Comparison of ENCODE assay signal across 18 cellular contexts in the genomic region with DNA sequence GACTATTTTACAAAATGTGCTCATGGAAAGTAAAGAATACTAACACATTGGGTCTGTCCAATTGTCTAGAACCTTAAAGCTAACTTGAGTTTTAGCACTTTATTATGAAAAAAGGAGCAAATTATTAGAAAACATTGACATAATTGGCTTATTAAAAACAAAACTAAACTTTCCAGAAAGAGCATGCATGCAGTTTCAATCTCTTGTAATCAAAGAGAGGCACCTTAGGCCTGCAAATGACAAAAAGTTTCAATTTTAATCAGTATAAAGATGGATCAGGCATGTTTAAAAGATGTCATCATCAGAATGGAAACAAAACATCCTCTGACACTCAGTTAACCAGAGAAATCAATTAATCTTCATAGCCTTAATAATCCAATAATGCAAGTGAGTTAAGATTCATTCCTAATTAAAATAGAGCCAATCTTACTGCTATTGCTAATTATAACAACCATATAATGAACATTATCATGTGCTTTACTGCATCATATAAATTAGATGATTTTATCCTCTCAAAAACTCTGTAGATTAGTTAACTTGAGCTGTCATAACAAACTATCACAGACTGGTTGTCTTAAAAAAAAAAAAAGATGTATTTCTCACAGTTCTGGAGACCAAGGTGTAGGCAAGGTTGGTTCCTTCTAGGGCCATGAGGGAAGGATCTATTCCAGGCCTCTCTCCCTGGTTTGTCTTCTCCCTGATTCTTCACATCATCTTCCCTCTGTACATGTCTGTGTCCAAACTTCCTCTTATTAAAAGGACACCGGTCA.
"Had no signal": no experiment of that assay in that cellular context is flagged by ENCODE, and none has a peak within 500 bp of the region (broad histone marks: within the 10 kb centered on the region; RNA-seq: fewer than 3 reads in every experiment).

No MANE protein-coding gene starts in this region.

- H3K9me3 Mint-ChIP-seq: nephron progenitor cell had no signal

- ATAC-seq: activated CD8-positive, alpha-beta memory T cell treated with anti-CD3 and anti-CD28 coated beads, Interleukin-2, amount 10 ng/mL, durations not matched to agents 7 days and 5 days; body of pancreas; heart right ventricle had no signal

- H3K4me1 Mint-ChIP-seq: nephron progenitor cell had no signal

- DNase-seq: activated CD4-positive, alpha-beta T cell treated with anti-CD3 and anti-CD28 coated beads, Interleukin-2, amount 50 U/mL, for 4 hours; activated CD4-positive, CD25-positive, alpha-beta regulatory T cell; activated CD8-positive, alpha-beta memory T cell treated with anti-CD3 and anti-CD28 coated beads, Interleukin-2, amount 10 ng/mL, durations not matched to agents 7 days and 5 days; activated naive CD4-positive, alpha-beta T cell; amygdala; body of pancreas; dermis blood vessel endothelial cell; effector memory CD4-positive, alpha-beta T cell; esophagus squamous epithelium; heart right ventricle; left ventricle myocardium inferior; mammary epithelial cell; midbrain; nephron progenitor cell; stimulated activated naive CD4-positive, alpha-beta T cell treated with Interleukin-2 at 50 U/mL for 16 hours; T1000; transverse colon; uterus had no signal

- H3K36me3 Mint-ChIP-seq: activated CD8-positive, alpha-beta memory T cell treated with anti-CD3 and anti-CD28 coated beads, Interleukin-2, amount 10 ng/mL, durations not matched to agents 7 days and 5 days had no signal

- H3K4me3 Mint-ChIP-seq: activated CD8-positive, alpha-beta memory T cell treated with anti-CD3 and anti-CD28 coated beads, Interleukin-2, amount 10 ng/mL, durations not matched to agents 7 days and 5 days; nephron progenitor cell had no signal

- H3K27ac Mint-ChIP-seq: activated CD8-positive, alpha-beta memory T cell treated with anti-CD3 and anti-CD28 coated beads, Interleukin-2, amount 10 ng/mL, durations not matched to agents 7 days and 5 days; nephron progenitor cell had no signal
